ENCODE assay signal across 19 cellular contexts in genomic region chr14:68679746-68680467, GRCh38.
DNase-seq lines count a peak whose midpoint lies in the region; ATAC-seq, FAIRE-seq and TF ChIP-seq lines count a peak whose summit lies in the region.
"Had no signal": no experiment of that assay in that cellular context is flagged by ENCODE, and none has a peak within 500 bp of the region (broad histone marks: within the 10 kb centered on the region; RNA-seq: fewer than 3 reads in every experiment).

No MANE protein-coding gene starts in this region.

- POLR2A ChIA-PET in A549 (lab: Yijun Ruan, JAX), result no interaction called here

- 58% methylated on average over 8 of the region's 8 CpGs for WGBS in A549 (ENCODE audit: missing lambda C conversion rate)
- WGBS in pancreas, 2 donors, result 28% methylated on average over 8 of the region's 8 CpGs

- TF ChIP-seq CTCF in A549 (IDR thresholded peaks at IDR 0.05) (no peak), keratinocyte (optimal IDR thresholded peaks at IDR 0.05 in 1 of 3, IDR thresholded peaks at IDR 0.05 in 1 of 3, conservative IDR thresholded peaks at IDR 0.05 in 1 of 3; ENCODE audit: extremely low read depth in 1 of 3, insufficient read depth in 2 of 3, low read length in 3 of 3) (no peak), pancreas (IDR thresholded peaks at IDR 0.05) (no peak), left lung (IDR thresholded peaks at IDR 0.05) (no peak)

- H3K9me3 ChIP-seq in A549, result peaks cover 7% of the 10 kb centered on the region; the same call in 1 of the 3 replicates
- peaks cover 6% of the 10 kb centered on the region for H3K9me3 ChIP-seq in keratinocyte (ENCODE audit: control insufficient read depth, low read depth, low read length)
- H3K9me3 ChIP-seq in pancreas, result no peaks in the 10 kb centered on the region
- no peaks in the 10 kb centered on the region for H3K9me3 ChIP-seq in left lung
- H3K9me3 ChIP-seq: Caco-2, heart left ventricle had no signal

- no peaks in the 10 kb centered on the region for H3K79me2 ChIP-seq in keratinocyte (ENCODE audit: control insufficient read depth, insufficient read depth, low read length)

- ATAC-seq in A549 (no peak), pancreas (peak; percentile 33 to 67 (median 58)), left lung (no peak)
- ATAC-seq: natural killer cell treated with Interleukin-12 subunit alpha and Interleukin-12 subunit beta and Interleukin-15 and Interleukin-18, amount 100 ng/mL, for 72 hours; PC-3 had no signal

- no peak for FAIRE-seq in A549 (lab: Jason Lieb, UNC)
- peak; percentile 81 for FAIRE-seq in RCC 7860 (lab: Jason Lieb, UNC)
- FAIRE-seq in keratinocyte (lab: Jason Lieb, UNC), result no peak
- FAIRE-seq in pancreas (lab: Jason Lieb, UNC), result no peak

- H3K27ac ChIP-seq in A549 (peak overlapping the region; percentile 31 to 94; a peak in 4 of 6 replicates), keratinocyte (ENCODE audit: control insufficient read depth, insufficient read depth, low read length) (peak overlapping the region; percentile 97), pancreas (peak overlapping the region in 2 of 4 donors; percentile 45 to 71), left lung (peak overlapping the region in 1 of 2 donors; percentile 97)

- no peaks in the 10 kb centered on the region for H3K36me3 ChIP-seq in keratinocyte (ENCODE audit: control insufficient read depth in 2 of 2, extremely low read depth in 1 of 2, insufficient read depth in 2 of 2, low read length in 2 of 2)
- H3K36me3 ChIP-seq in pancreas, result no peaks in the 10 kb centered on the region
- H3K36me3 ChIP-seq in left lung, result no peaks in the 10 kb centered on the region
- H3K36me3 ChIP-seq: heart left ventricle had no signal

- TF ChIP-seq EP300 in A549 (IDR thresholded peaks at IDR 0.05), result no peak

- no peak for TF ChIP-seq RAD21 in A549 (conservative IDR thresholded peaks at IDR 0.05 in 1 of 2, IDR thresholded peaks at IDR 0.05 in 1 of 2)

- no peak overlapping the region for H3K4me3 ChIP-seq in A549
- no peak overlapping the region for H3K4me3 ChIP-seq in keratinocyte (ENCODE audit: control insufficient read depth in 2 of 3, extremely low read depth in 1 of 3, insufficient read depth in 2 of 3, low read depth in 1 of 3, low read length in 3 of 3)
- H3K4me3 ChIP-seq in pancreas, result peak overlapping the region in 1 of 4 donors; percentile 5
- H3K4me3 ChIP-seq in left lung, result no peak overlapping the region
- H3K4me3 ChIP-seq: heart left ventricle had no signal

- no peaks in the 10 kb centered on the region for H4K20me1 ChIP-seq in keratinocyte (ENCODE audit: control insufficient read depth, extremely low read depth, insufficient read depth, low read length)

- dilution Hi-C loops in keratinocyte (cut with MboI; ENCODE audit: extremely low pct_ligation_motif_present, low sequenced_read_pairs), result no loop called here

- DNase-seq in A549 (ENCODE audit: low read depth in 1 of 2, low spot score in 1 of 2) (no peak), RCC 7860 (ENCODE audit: low spot score) (peak; percentile 48), keratinocyte (ENCODE audit: low read depth, low spot score) (no peak), pancreas (no peak), AG08396 (ENCODE audit: low spot score) (no peak), left lung (no peak), NCI-H2227 treated with DMSO at 0.1 percent for 48 hours (lab: John Stamatoyannopoulos, UW) (no peak), OCI-M1 (lab: John Stamatoyannopoulos, UW) (no peak)
- DNase-seq: activated CD4-positive, alpha-beta memory T cell treated with anti-CD3 and anti-CD28 coated beads for 36 hours; amygdala; Caco-2; heart left ventricle; left cardiac atrium; NCI-H2107; NCI-H69; PC-3; stimulated activated CD4-positive, alpha-beta T cell treated with anti-CD3 and anti-CD28 coated beads, Interleukin-4, amount 100 ng/mL, for 1 hour; stimulated activated CD8-positive, alpha-beta memory T cell treated with anti-CD3 and anti-CD28 coated beads, Interleukin-4, amount 100 ng/mL, for 48 hours had no signal

- no peak for TF ChIP-seq POLR2A in A549 (IDR thresholded peaks at IDR 0.05; ENCODE audit: low read length)

- H3K4me1 ChIP-seq in A549 (peaks cover 39% of the 10 kb centered on the region), keratinocyte (ENCODE audit: control insufficient read depth, extremely low read depth, insufficient read depth, low read length) (peaks cover 87% of the 10 kb centered on the region), pancreas (peaks cover 19 to 52% (median 25%) of the 10 kb centered on the region in 3 donors), left lung (peaks cover 22 to 55% of the 10 kb centered on the region in 2 donors)

- H3K9ac ChIP-seq in keratinocyte (ENCODE audit: control insufficient read depth, extremely low read depth, insufficient read depth, low read length), result no peak overlapping the region

- H3K9me1 ChIP-seq in keratinocyte (ENCODE audit: control insufficient read depth, extremely low read depth, insufficient read depth, low read length), result no peaks in the 10 kb centered on the region

- H3K4me2 ChIP-seq in A549, result peak overlapping the region; percentile 25; the same call in 1 of the 3 replicates
- no peak overlapping the region for H3K4me2 ChIP-seq in keratinocyte (ENCODE audit: control insufficient read depth, extremely low read depth, insufficient read depth, low read depth, low read length)

- intact Hi-C loops in pancreas (cut with DNase I) (loop anchor here in 1 of 3 donors (10.0 kb wide), 1 partner anchor 95 kb away; no protein-coding TSS in a partner anchor), left lung (cut with DNase I) (loop anchor here in 1 of 2 donors (10.0 kb wide), 1 partner anchor 105 kb away; no protein-coding TSS in a partner anchor)

- no peak overlapping the region for H2AFZ ChIP-seq in keratinocyte (ENCODE audit: control insufficient read depth, low read length)

- H3K27me3 ChIP-seq in keratinocyte (ENCODE audit: control insufficient read depth, extremely low read depth, insufficient read depth, low read length) (no peaks in the 10 kb centered on the region), pancreas (no peaks in the 10 kb centered on the region), left lung (no peaks in the 10 kb centered on the region)
- H3K27me3 ChIP-seq: heart left ventricle had no signal

- CTCF ChIA-PET in A549 (lab: Yijun Ruan, JAX), result interaction anchor here (1.2 to 2.5 kb wide), 3 partner anchors 32 to 747 kb away, joined by 3 to 6 read pairs (median 4); no protein-coding TSS in a partner anchor

TF ChIP-seq in A549, 52 proteins besides CTCF, POLR2A, EP300 and RAD21:
- no peak for TF ChIP-seq MAZ (IDR thresholded peaks at IDR 0.05; ENCODE audit: borderline replicate concordance, low read depth, low read length)
- TF ChIP-seq FOSL2 (IDR thresholded peaks at IDR 0.05), result no peak
- TF ChIP-seq FOSL2 (CRISPR knock-in tag; IDR thresholded peaks at IDR 0.05), result no peak
- TF ChIP-seq RCOR1 (IDR thresholded peaks at IDR 0.05; ENCODE audit: low read depth, low read length), result no peak
- TF ChIP-seq PBX3 (IDR thresholded peaks at IDR 0.05), result no peak
- no peak for TF ChIP-seq PHF8 (IDR thresholded peaks at IDR 0.05; ENCODE audit: borderline replicate concordance, low read depth)
- TF ChIP-seq EHF (CRISPR knock-in tag; IDR thresholded peaks at IDR 0.05), result no peak
- TF ChIP-seq CHD2 (IDR thresholded peaks at IDR 0.05; ENCODE audit: low read length, partially characterized antibody), result no peak
- peak; percentile 94 for TF ChIP-seq MAFK (IDR thresholded peaks at IDR 0.05; ENCODE audit: partially characterized antibody)
- no peak for TF ChIP-seq EHMT2 (IDR thresholded peaks at IDR 0.05; ENCODE audit: low read depth)

Comparison
In these comparisons a context has a peak if more than half of its experiments do, and no peak if none do; other contexts are left out.
1. ATAC-seq: peak in pancreas (4 of 4); none in A549 (0 of 2) and left lung (single experiment).